ENCODE assay signal across 8 cellular contexts in the genomic region with DNA sequence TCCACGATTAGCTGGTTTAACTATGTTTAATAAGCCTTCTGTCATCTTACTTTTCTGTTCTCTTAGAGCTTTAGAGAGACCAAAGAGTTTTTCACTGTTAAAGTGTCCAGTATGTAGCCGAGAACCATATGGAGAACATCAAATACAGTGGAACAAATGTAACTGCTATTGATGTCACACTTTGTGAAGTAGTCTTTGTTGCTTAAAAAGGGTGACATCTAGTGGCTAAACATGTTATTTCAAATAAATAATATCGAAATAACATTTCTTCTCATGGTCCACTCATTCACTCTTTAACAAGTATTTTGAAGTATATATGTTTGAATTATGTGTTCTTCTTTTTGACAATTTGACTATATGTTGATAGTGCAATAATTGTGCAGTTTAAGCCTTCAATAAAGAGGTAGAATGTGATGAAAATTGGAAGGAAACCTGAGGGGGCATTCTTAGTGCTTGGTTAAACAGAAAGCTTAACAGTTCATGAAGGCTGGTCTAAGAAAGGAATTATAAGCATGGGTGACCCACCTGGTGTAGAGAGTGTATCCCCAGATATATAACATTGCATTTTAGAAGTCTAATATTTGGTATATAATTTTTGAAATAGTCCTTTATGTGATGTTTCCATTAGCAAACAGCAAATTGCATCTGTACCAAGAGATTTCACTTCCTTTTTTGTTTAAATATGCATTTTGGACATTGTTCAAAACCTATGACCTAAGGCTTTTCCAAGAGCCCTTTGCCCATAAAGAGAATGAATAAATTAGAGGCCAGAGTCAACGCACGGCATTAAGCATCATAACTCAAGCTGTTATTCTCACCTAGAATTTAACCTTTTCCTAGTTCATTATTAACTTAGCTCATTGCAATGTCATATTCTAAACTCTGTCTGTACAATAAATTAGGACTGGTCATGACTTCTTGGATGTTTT.
DNase-seq lines count a peak whose midpoint lies in the region; ATAC-seq and TF ChIP-seq lines count a peak whose summit lies in the region.

No MANE protein-coding gene starts in this region.

- H3K4me1 ChIP-seq in vagina: no peaks in the 10 kb centered on the region

- intact Hi-C loops in vagina (cut with DNase I): no loop called here

- DNase-seq in A172 (ENCODE audit: low spot score) (peak; percentile 36), GM12864 (ENCODE audit: low read depth) (peak; percentile 19), NCI-H1105 (lab: John Stamatoyannopoulos, UW) (peak; percentile 20), amniotic epithelial cell (ENCODE audit: low read depth) (peak; percentile 53), left kidney (ENCODE audit: low read depth, low spot score) (peak; percentile 73), vagina (ENCODE audit: extremely low spot score in 2 of 2) (no peak)
- no peak for DNase-seq in stimulated activated CD4-positive, alpha-beta T cell treated with anti-CD3 and anti-CD28 coated beads, Interleukin-4, amount 100 ng/mL, for 4 hours

- H3K4me3 ChIP-seq in GM12864 (ENCODE audit: low read depth, low read length): no peak overlapping the region
- no peak overlapping the region for H3K4me3 ChIP-seq in vagina

- no peaks in the 10 kb centered on the region for H3K9me3 ChIP-seq in vagina

- peak; percentile 39 for TF ChIP-seq CTCF in GM12864 (IDR thresholded peaks at IDR 0.05; ENCODE audit: low read depth, low read length, missing control alignments)
- no peak for TF ChIP-seq CTCF in vagina (IDR thresholded peaks at IDR 0.05)

- H3K27ac ChIP-seq in vagina: no peak overlapping the region

- no peaks in the 10 kb centered on the region for H3K36me3 ChIP-seq in vagina

- no peak for TF ChIP-seq POLR2A in vagina (IDR thresholded peaks at IDR 0.05)

- ATAC-seq in HG02588 (IDR thresholded peaks at IDR 0.05; ENCODE audit: unreplicated experiment): peak; percentile 75

- no peaks in the 10 kb centered on the region for H3K27me3 ChIP-seq in vagina

Comparison
In these comparisons a context has a peak if more than half of its experiments do, and no peak if none do; other contexts are left out.
1. DNase-seq: peak in A172 (single experiment), GM12864 (single experiment), NCI-H1105 (single experiment), amniotic epithelial cell (single experiment) and left kidney (single experiment); none in vagina (0 of 2) and stimulated activated CD4-positive, alpha-beta T cell treated with anti-CD3 and anti-CD28 coated beads, Interleukin-4, amount 100 ng/mL, for 4 hours (0 of 2).